In the genomic region with DNA sequence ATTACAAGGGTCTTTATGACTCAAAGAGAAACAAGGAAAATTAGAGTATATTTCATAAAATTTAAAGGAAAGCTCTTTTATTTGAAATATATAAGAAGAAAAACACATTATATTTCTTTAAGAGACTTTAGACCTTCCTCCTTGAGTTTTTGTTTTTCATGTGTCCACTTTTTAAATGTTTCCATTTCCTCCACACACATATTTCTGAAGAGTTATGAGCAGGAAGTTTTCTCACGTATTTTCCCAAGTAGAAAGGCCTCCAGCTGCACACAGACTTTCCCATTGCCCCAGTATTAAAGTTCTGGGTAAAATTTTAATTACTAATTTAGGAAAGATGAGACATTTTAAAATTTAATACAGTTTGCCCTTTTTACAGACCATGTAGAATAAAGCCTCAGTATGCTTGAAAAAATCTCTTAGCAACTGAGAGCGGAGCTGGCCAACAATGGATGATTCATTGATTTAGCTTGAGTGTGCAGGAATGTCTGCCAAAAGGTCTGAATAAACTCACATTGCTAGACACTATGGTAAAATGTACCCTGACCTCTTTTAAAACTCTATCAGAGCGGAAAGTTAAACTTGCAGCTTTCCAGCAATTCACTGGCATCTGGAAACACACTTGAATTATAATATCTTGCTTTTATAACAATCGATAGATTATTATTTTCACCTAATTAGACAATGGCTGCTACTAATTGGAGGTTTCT, we compare ENCODE assay signal across 11 cellular contexts. TPM values are rescaled to one million over a fixed set of nuclear protein-coding genes. Genes with fewer than 3 reads are reported as not detected.
A peak's percentile ranks its signal among the peaks of the same experiment; 100 is the strongest.
DNase-seq lines count a peak whose midpoint lies in the region; ATAC-seq, FAIRE-seq and TF ChIP-seq lines count a peak whose summit lies in the region.
"Had no signal": no experiment of that assay in that cellular context is flagged by ENCODE, and none has a peak within 500 bp of the region (broad histone marks: within the 10 kb centered on the region; RNA-seq: fewer than 3 reads in every experiment).

No MANE protein-coding gene starts in this region.

- TF ChIP-seq CTCF in bronchial epithelial cell (IDR thresholded peaks at IDR 0.05; ENCODE audit: insufficient read depth, low read length, severe bottlenecking) (no peak), kidney epithelial cell (IDR thresholded peaks at IDR 0.05; ENCODE audit: insufficient read depth, low read length, poor library complexity, severe bottlenecking) (no peak)

- DNase-seq in HPDE6-E6E7 (ENCODE audit: extremely low spot score) (peak; percentile 66), bronchial epithelial cell (ENCODE audit: low read depth) (peak; percentile 86), kidney epithelial cell (ENCODE audit: low read depth) (peak; percentile 84), iPS-NIHi7 (ENCODE audit: extremely low spot score) (no peak)
- no peak for DNase-seq in stimulated activated naive CD8-positive, alpha-beta T cell treated with anti-CD3 and anti-CD28 coated beads, Interleukin-15, amount 100 ng/mL, for 72 hours
- no peak for DNase-seq in activated CD4-positive, alpha-beta T cell treated with anti-CD3 and anti-CD28 coated beads, Interleukin-2, amount 10 ng/mL, durations not matched to agents 7 days and 5 days
- DNase-seq: nephron progenitor cell had no signal

- no peaks in the 10 kb centered on the region for H3K36me3 Mint-ChIP-seq in activated CD4-positive, alpha-beta T cell treated with anti-CD3 and anti-CD28 coated beads, Interleukin-2, amount 10 ng/mL, durations not matched to agents 7 days and 5 days (ENCODE audit: low read depth)

- H3K27me3 Mint-ChIP-seq in stimulated activated naive CD8-positive, alpha-beta T cell treated with anti-CD3 and anti-CD28 coated beads, Interleukin-15, amount 100 ng/mL, for 72 hours: no peaks in the 10 kb centered on the region
- H3K27me3 Mint-ChIP-seq in activated CD4-positive, alpha-beta T cell treated with anti-CD3 and anti-CD28 coated beads, Interleukin-2, amount 10 ng/mL, durations not matched to agents 7 days and 5 days: no peaks in the 10 kb centered on the region
- H3K27me3 Mint-ChIP-seq: IgD-negative memory B cell had no signal

- no peak overlapping the region for H3K4me3 Mint-ChIP-seq in stimulated activated naive CD8-positive, alpha-beta T cell treated with anti-CD3 and anti-CD28 coated beads, Interleukin-15, amount 100 ng/mL, for 72 hours
- H3K4me3 Mint-ChIP-seq in activated CD4-positive, alpha-beta T cell treated with anti-CD3 and anti-CD28 coated beads, Interleukin-2, amount 10 ng/mL, durations not matched to agents 7 days and 5 days: no peak overlapping the region
- H3K4me3 Mint-ChIP-seq: IgD-negative memory B cell, nephron progenitor cell had no signal

- FAIRE-seq in bronchial epithelial cell (lab: Jason Lieb, UNC): peak; percentile 7
- FAIRE-seq: GM18507 had no signal

- no peaks in the 10 kb centered on the region for H3K9me3 Mint-ChIP-seq in stimulated activated naive CD8-positive, alpha-beta T cell treated with anti-CD3 and anti-CD28 coated beads, Interleukin-15, amount 100 ng/mL, for 72 hours
- H3K9me3 Mint-ChIP-seq in activated CD4-positive, alpha-beta T cell treated with anti-CD3 and anti-CD28 coated beads, Interleukin-2, amount 10 ng/mL, durations not matched to agents 7 days and 5 days: no peaks in the 10 kb centered on the region
- H3K9me3 Mint-ChIP-seq: IgD-negative memory B cell, nephron progenitor cell had no signal

- H3K27me3 ChIP-seq in bronchial epithelial cell (ENCODE audit: control insufficient read depth, insufficient read depth, low read length) (no peaks in the 10 kb centered on the region), kidney epithelial cell (ENCODE audit: control insufficient read depth, insufficient read depth, low read length) (no peaks in the 10 kb centered on the region)

- H3K27ac Mint-ChIP-seq in stimulated activated naive CD8-positive, alpha-beta T cell treated with anti-CD3 and anti-CD28 coated beads, Interleukin-15, amount 100 ng/mL, for 72 hours: no peak overlapping the region
- H3K27ac Mint-ChIP-seq in activated CD4-positive, alpha-beta T cell treated with anti-CD3 and anti-CD28 coated beads, Interleukin-2, amount 10 ng/mL, durations not matched to agents 7 days and 5 days: no peak overlapping the region
- H3K27ac Mint-ChIP-seq: IgD-negative memory B cell, nephron progenitor cell had no signal

- H3K4me3 ChIP-seq in bronchial epithelial cell (ENCODE audit: low read depth, low read length) (no peak overlapping the region), kidney epithelial cell (ENCODE audit: low read depth, low read length) (no peak overlapping the region), skin epidermis (no peak overlapping the region)

- CTCF ChIA-PET in activated CD4-positive, alpha-beta T cell treated with anti-CD3 and anti-CD28 coated beads, Interleukin-2, amount 10 ng/mL, durations not matched to agents 7 days and 5 days (lab: Charles Lee): no interaction called here

- peak overlapping the region in 12 of 21 experiments; percentile 2 to 81 (median 25) for H3K27ac ChIP-seq in skin epidermis

- no peak for ATAC-seq in GM21529 (IDR thresholded peaks at IDR 0.05; ENCODE audit: unreplicated experiment)
- no peak for ATAC-seq in stimulated activated naive CD8-positive, alpha-beta T cell treated with anti-CD3 and anti-CD28 coated beads, Interleukin-15, amount 100 ng/mL, for 72 hours

- POLR2A ChIA-PET in activated CD4-positive, alpha-beta T cell treated with anti-CD3 and anti-CD28 coated beads, Interleukin-2, amount 10 ng/mL, durations not matched to agents 7 days and 5 days (lab: Charles Lee): interaction anchor here (0.6 kb wide), 1 partner anchor 1845 kb away, joined by 3 read pairs; no protein-coding TSS in a partner anchor

- H3K4me1 Mint-ChIP-seq in stimulated activated naive CD8-positive, alpha-beta T cell treated with anti-CD3 and anti-CD28 coated beads, Interleukin-15, amount 100 ng/mL, for 72 hours: no peaks in the 10 kb centered on the region
- H3K4me1 Mint-ChIP-seq in activated CD4-positive, alpha-beta T cell treated with anti-CD3 and anti-CD28 coated beads, Interleukin-2, amount 10 ng/mL, durations not matched to agents 7 days and 5 days: no peaks in the 10 kb centered on the region
- H3K4me1 Mint-ChIP-seq: IgD-negative memory B cell, nephron progenitor cell had no signal

- H3K36me3 ChIP-seq in bronchial epithelial cell (ENCODE audit: control insufficient read depth, insufficient read depth, low read length): no peaks in the 10 kb centered on the region
- H3K36me3 ChIP-seq in kidney epithelial cell (ENCODE audit: control insufficient read depth, insufficient read depth, low read length): no peaks in the 10 kb centered on the region

RNA-seq across cellular contexts. Expression of a gene that starts 57.9 kb away (rescaled TPM):
- 1.2 and 1.6 TPM in 2 replicates for total RNA-seq in bronchial epithelial cell
- 32.6 and 33.4 TPM in 2 replicates for total RNA-seq in kidney epithelial cell
- total RNA-seq in activated CD4-positive, alpha-beta T cell treated with anti-CD3 and anti-CD28 coated beads, Interleukin-2, amount 10 ng/mL, durations not matched to agents 7 days and 5 days: not detected

Comparison
In these comparisons a context has a peak if more than half of its experiments do, and no peak if none do; other contexts are left out.
1. DNase-seq: peak in HPDE6-E6E7 (single experiment), bronchial epithelial cell (single experiment) and kidney epithelial cell (single experiment); none in iPS-NIHi7 (single experiment), stimulated activated naive CD8-positive, alpha-beta T cell treated with anti-CD3 and anti-CD28 coated beads, Interleukin-15, amount 100 ng/mL, for 72 hours (0 of 2) and activated CD4-positive, alpha-beta T cell treated with anti-CD3 and anti-CD28 coated beads, Interleukin-2, amount 10 ng/mL, durations not matched to agents 7 days and 5 days (single experiment).
2. RNA of a gene that starts 57.9 kb away (total RNA-seq): 32.6 to 33.4 TPM in kidney epithelial cell; 1.2 to 1.6 TPM in bronchial epithelial cell and not detected in activated CD4-positive, alpha-beta T cell treated with anti-CD3 and anti-CD28 coated beads, Interleukin-2, amount 10 ng/mL, durations not matched to agents 7 days and 5 days; every median in the first group is over 10 times any median in the second.